Comparison of ENCODE assay signal across 8 cellular contexts in genomic region chr5:122311888-122312669, GRCh38. TPM values are rescaled to one million over a fixed set of nuclear protein-coding genes. Genes with fewer than 3 reads are reported as not detected.
A peak's percentile ranks its signal among the peaks of the same experiment; 100 is the strongest.
DNase-seq lines count a peak whose midpoint lies in the region; ATAC-seq and TF ChIP-seq lines count a peak whose summit lies in the region.

Gene SNCAIP, plus strand, starts transcription at chr5:122312237. Its CDS starts 78,898 bp downstream, at chr5:122391135.

- H3K4me3 Mint-ChIP-seq in Calu3 (ENCODE audit: low read depth, unreplicated experiment), result peak within 1 kb of the TSS; percentile 75
- H3K4me3 Mint-ChIP-seq in stimulated activated naive CD8-positive, alpha-beta T cell treated with anti-CD3 and anti-CD28 coated beads, Interleukin-15, Interleukin-2, amounts not matched to agents 100 ng/mL and 50 ng/mL, for 24 hours, result peak within 1 kb of the TSS; percentile 32
- no peak within 1 kb of the TSS for H3K4me3 Mint-ChIP-seq in activated CD4-positive, alpha-beta T cell treated with anti-CD3 and anti-CD28 coated beads, Interleukin-2, amount 10 ng/mL, durations not matched to agents 7 days and 5 days

- H3K4me1 Mint-ChIP-seq in Calu3 (ENCODE audit: low read depth, unreplicated experiment), result peaks cover 13% of the 10 kb centered on the region
- H3K4me1 Mint-ChIP-seq in stimulated activated naive CD8-positive, alpha-beta T cell treated with anti-CD3 and anti-CD28 coated beads, Interleukin-15, Interleukin-2, amounts not matched to agents 100 ng/mL and 50 ng/mL, for 24 hours (ENCODE audit: low read depth), result peaks cover 8% of the 10 kb centered on the region
- H3K4me1 Mint-ChIP-seq in activated CD4-positive, alpha-beta T cell treated with anti-CD3 and anti-CD28 coated beads, Interleukin-2, amount 10 ng/mL, durations not matched to agents 7 days and 5 days, result peaks cover 6% of the 10 kb centered on the region

- CTCF ChIA-PET in Calu3 (lab: Charles Lee), result interaction anchor here (0.9 kb wide), 1 partner anchor 180 kb away, joined by 3 read pairs; no protein-coding TSS in a partner anchor
- CTCF ChIA-PET in activated CD4-positive, alpha-beta T cell treated with anti-CD3 and anti-CD28 coated beads, Interleukin-2, amount 10 ng/mL, durations not matched to agents 7 days and 5 days (lab: Charles Lee), result no interaction called here

- H3K27me3 Mint-ChIP-seq in Calu3 (ENCODE audit: unreplicated experiment), result peaks cover 71% of the 10 kb centered on the region
- H3K27me3 Mint-ChIP-seq in stimulated activated naive CD8-positive, alpha-beta T cell treated with anti-CD3 and anti-CD28 coated beads, Interleukin-15, Interleukin-2, amounts not matched to agents 100 ng/mL and 50 ng/mL, for 24 hours, result peaks cover 65% of the 10 kb centered on the region
- peaks cover 55% of the 10 kb centered on the region for H3K27me3 Mint-ChIP-seq in activated CD4-positive, alpha-beta T cell treated with anti-CD3 and anti-CD28 coated beads, Interleukin-2, amount 10 ng/mL, durations not matched to agents 7 days and 5 days

- intact Hi-C loops in Calu3 (cut with micrococcal nuclease; ENCODE audit: unreplicated experiment), result loop anchor here (5.0 kb wide), 2 partner anchors 105 to 180 kb away; no protein-coding TSS in a partner anchor

- peaks cover 16% of the 10 kb centered on the region for H3K36me3 Mint-ChIP-seq in Calu3 (ENCODE audit: insufficient read depth, unreplicated experiment)
- H3K36me3 Mint-ChIP-seq in stimulated activated naive CD8-positive, alpha-beta T cell treated with anti-CD3 and anti-CD28 coated beads, Interleukin-15, Interleukin-2, amounts not matched to agents 100 ng/mL and 50 ng/mL, for 24 hours (ENCODE audit: low read depth), result no peaks in the 10 kb centered on the region
- H3K36me3 Mint-ChIP-seq in activated CD4-positive, alpha-beta T cell treated with anti-CD3 and anti-CD28 coated beads, Interleukin-2, amount 10 ng/mL, durations not matched to agents 7 days and 5 days (ENCODE audit: low read depth), result no peaks in the 10 kb centered on the region

- peak within 1 kb of the TSS; percentile 57 for H3K4me3 ChIP-seq in choroid plexus epithelial cell (ENCODE audit: low read depth, low read length)

- H3K27me3 ChIP-seq in layer of hippocampus (ENCODE audit: control insufficient read depth, insufficient read depth, low read length), result no peaks in the 10 kb centered on the region

- DNase-seq in Calu3, result peak; percentile 60
- DNase-seq in NCI-H460 (ENCODE audit: extremely low read depth, low read depth), result peak; percentile 19
- DNase-seq in choroid plexus epithelial cell (ENCODE audit: low read depth), result peak; percentile 42
- DNase-seq in activated CD4-positive, alpha-beta T cell treated with anti-CD3 and anti-CD28 coated beads, Interleukin-2, amount 10 ng/mL, durations not matched to agents 7 days and 5 days, result no peak

- POLR2A ChIA-PET in activated CD4-positive, alpha-beta T cell treated with anti-CD3 and anti-CD28 coated beads, Interleukin-2, amount 10 ng/mL, durations not matched to agents 7 days and 5 days (lab: Charles Lee), result interaction anchor here (0.7 kb wide), 1 partner anchor 173 kb away, joined by 3 read pairs; no protein-coding TSS in a partner anchor

- no TSS peak for BruUV-seq in Calu3 (replicated peaks; lab: Mats Ljungman, UMichigan)

- TF ChIP-seq CTCF in Calu3 (IDR thresholded peaks at IDR 0.05; ENCODE audit: unreplicated experiment) (no peak), choroid plexus epithelial cell (conservative IDR thresholded peaks at IDR 0.05; ENCODE audit: low read depth, low read length) (no peak)

- H3K9me3 Mint-ChIP-seq in Calu3 (ENCODE audit: low read depth, unreplicated experiment), result no peaks in the 10 kb centered on the region
- H3K9me3 Mint-ChIP-seq in stimulated activated naive CD8-positive, alpha-beta T cell treated with anti-CD3 and anti-CD28 coated beads, Interleukin-15, Interleukin-2, amounts not matched to agents 100 ng/mL and 50 ng/mL, for 24 hours, result peaks cover 3% of the 10 kb centered on the region
- no peaks in the 10 kb centered on the region for H3K9me3 Mint-ChIP-seq in activated CD4-positive, alpha-beta T cell treated with anti-CD3 and anti-CD28 coated beads, Interleukin-2, amount 10 ng/mL, durations not matched to agents 7 days and 5 days

- H3K27ac Mint-ChIP-seq in Calu3 (ENCODE audit: unreplicated experiment), result no peak within 1 kb of the TSS
- H3K27ac Mint-ChIP-seq in stimulated activated naive CD8-positive, alpha-beta T cell treated with anti-CD3 and anti-CD28 coated beads, Interleukin-15, Interleukin-2, amounts not matched to agents 100 ng/mL and 50 ng/mL, for 24 hours, result no peak within 1 kb of the TSS
- H3K27ac Mint-ChIP-seq in activated CD4-positive, alpha-beta T cell treated with anti-CD3 and anti-CD28 coated beads, Interleukin-2, amount 10 ng/mL, durations not matched to agents 7 days and 5 days, result no peak within 1 kb of the TSS

- ATAC-seq in GM21423 (IDR thresholded peaks at IDR 0.05; ENCODE audit: unreplicated experiment) (peak; percentile 57), HG02970 (IDR thresholded peaks at IDR 0.05; ENCODE audit: low FRiP score, unreplicated experiment) (no peak)

- peak within 1 kb of the TSS; percentile 6 for H3K27ac ChIP-seq in layer of hippocampus (ENCODE audit: low read depth, low read length)

RNA-seq across cellular contexts. Expression of gene SNCAIP, which starts in this region (rescaled TPM):
- 0.22 TPM in 1 of 2 replicates, not detected in the other for total RNA-seq in Calu3 (2022)
- total RNA-seq in NCI-H460 (2014; rRNA removed; shearing (Covaris generic)), result 0.12 and 0.32 TPM in 2 replicates
- polyA plus RNA-seq in NCI-H460 (2014; cell fraction: nucleus; rRNA removed), result not detected in 2 replicates
- total RNA-seq in activated CD4-positive, alpha-beta T cell treated with anti-CD3 and anti-CD28 coated beads, Interleukin-2, amount 10 ng/mL, durations not matched to agents 7 days and 5 days, result not detected

Comparison
In these comparisons a context has a peak if more than half of its experiments do, and no peak if none do; other contexts are left out.
1. Peak in DNase-seq in Calu3; RNA of the gene not detected or under 1 TPM.
2. Peak in DNase-seq in NCI-H460; RNA of the gene not detected or under 1 TPM.